In genomic region chr4:128809477-128810330, GRCh38 we compare ENCODE assay signal across 8 cellular contexts. TPM values are rescaled to one million over a fixed set of nuclear protein-coding genes. Genes with fewer than 3 reads are reported as not detected.
DNase-seq lines count a peak whose midpoint lies in the region; ATAC-seq lines count a peak whose summit lies in the region.

TSS of gene JADE1 (plus strand) at chr4:128809700. CDS start at chr4:128831759, 22,059 bp downstream.

- H3K4me1 Mint-ChIP-seq in activated T-helper 1 cell treated with anti-CD3 and anti-CD28 coated beads, Interleukin-12 subunit alpha, Interleukin-12 subunit beta, Interleukin-2, Interleukin-4 antibody, amounts not matched to agents 30 ng/mL and 10 ng/mL and 1 ng/mL, durations not matched to agents 14 hours and 24 hours and 36 hours (ENCODE audit: low read depth), result peaks cover 17% of the 10 kb centered on the region
- H3K4me1 Mint-ChIP-seq in naive thymus-derived CD4-positive, alpha-beta T cell, result peaks cover 12 to 28% (median 17%) of the 10 kb centered on the region in 7 donors
- H3K4me1 Mint-ChIP-seq in stimulated activated naive B cell treated with anti-CD40 and anti-IgM and Interleukin-4, amounts not matched to agents 10 μg/mL and 1 μg/mL and 100 μg/mL, for 72 hours, result peaks cover 4 to 13% of the 10 kb centered on the region in 2 donors

- no peaks in the 10 kb centered on the region for H3K27me3 Mint-ChIP-seq in activated T-helper 1 cell treated with anti-CD3 and anti-CD28 coated beads, Interleukin-12 subunit alpha, Interleukin-12 subunit beta, Interleukin-2, Interleukin-4 antibody, amounts not matched to agents 30 ng/mL and 10 ng/mL and 1 ng/mL, durations not matched to agents 14 hours and 24 hours and 36 hours (ENCODE audit: insufficient read depth)
- H3K27me3 Mint-ChIP-seq in naive thymus-derived CD4-positive, alpha-beta T cell, result no peaks in the 10 kb centered on the region
- H3K27me3 Mint-ChIP-seq in stimulated activated naive B cell treated with anti-CD40 and anti-IgM and Interleukin-4, amounts not matched to agents 10 μg/mL and 1 μg/mL and 100 μg/mL, for 72 hours, result no peaks in the 10 kb centered on the region

- H4K20me1 ChIP-seq in GM23248 (ENCODE audit: insufficient read depth), result no peaks in the 10 kb centered on the region

- H3K36me3 Mint-ChIP-seq in activated T-helper 1 cell treated with anti-CD3 and anti-CD28 coated beads, Interleukin-12 subunit alpha, Interleukin-12 subunit beta, Interleukin-2, Interleukin-4 antibody, amounts not matched to agents 30 ng/mL and 10 ng/mL and 1 ng/mL, durations not matched to agents 14 hours and 24 hours and 36 hours (ENCODE audit: low read depth), result peaks cover 2% of the 10 kb centered on the region
- H3K36me3 Mint-ChIP-seq in naive thymus-derived CD4-positive, alpha-beta T cell, result no peaks in the 10 kb centered on the region
- H3K36me3 Mint-ChIP-seq in stimulated activated naive B cell treated with anti-CD40 and anti-IgM and Interleukin-4, amounts not matched to agents 10 μg/mL and 1 μg/mL and 100 μg/mL, for 72 hours, result no peaks in the 10 kb centered on the region

- peak within 1 kb of the TSS; percentile 92 for H3K4me2 ChIP-seq in GM23248 (ENCODE audit: unreplicated experiment)

- peaks cover 7% of the 10 kb centered on the region; the same call in 1 of the 2 replicates for H3K4me1 ChIP-seq in GM23248 (ENCODE audit: insufficient read depth)
- peaks cover 5 to 17% of the 10 kb centered on the region in 2 donors for H3K4me1 ChIP-seq in naive thymus-derived CD4-positive, alpha-beta T cell (ENCODE audit: control insufficient read depth in 2 of 2, insufficient read depth in 2 of 2, low read length in 2 of 2)

- no peaks in the 10 kb centered on the region for H3K9me3 ChIP-seq in GM23248 (ENCODE audit: low read depth)
- H3K9me3 ChIP-seq in naive thymus-derived CD4-positive, alpha-beta T cell (ENCODE audit: control insufficient read depth in 2 of 3, low read length in 3 of 3), result no peaks in the 10 kb centered on the region

- peak within 1 kb of the TSS; percentile 90 for H3K9ac ChIP-seq in GM23248

- in situ Hi-C loops in GM23248 (cut with MboI), result loop anchor here (10.0 kb wide), 1 partner anchor 355 kb away; no protein-coding TSS in a partner anchor

- POLR2A ChIA-PET in naive thymus-derived CD4-positive, alpha-beta T cell (lab: Charles Lee), result interaction anchor here (0.5 to 1.5 kb wide), 6 partner anchors 22 to 523 kb away, joined by 3 to 8 read pairs (median 4); partner anchors contain the start of gene PGRMC2

- intact Hi-C loops in activated T-helper 1 cell treated with anti-CD3 and anti-CD28 coated beads, Interleukin-12 subunit alpha, Interleukin-12 subunit beta, Interleukin-2, Interleukin-4 antibody, amounts not matched to agents 30 ng/mL and 10 ng/mL and 1 ng/mL, durations not matched to agents 14 hours and 24 hours and 36 hours (cut with micrococcal nuclease), result loop anchor here (1.0 to 5.0 kb wide), 9 partner anchors 27 to 1027 kb away; partner anchors contain the start of genes HSPA4L, PLK4 and SCLT1
- intact Hi-C loops in naive thymus-derived CD4-positive, alpha-beta T cell (cut with micrococcal nuclease), result loop anchor here (1.0 to 5.0 kb wide), 14 partner anchors 27 to 1027 kb away; partner anchors contain the start of genes PLK4 (in 2 of the 2), ABHD18 (in 1 of the 2), HSPA4L (in 1 of the 2) and LARP1B (in 1 of the 2)

- no peaks in the 10 kb centered on the region for H3K9me2 ChIP-seq in GM23248 (ENCODE audit: insufficient read depth)

- peak within 1 kb of the TSS; percentile 100 for H3K27ac Mint-ChIP-seq in activated T-helper 1 cell treated with anti-CD3 and anti-CD28 coated beads, Interleukin-12 subunit alpha, Interleukin-12 subunit beta, Interleukin-2, Interleukin-4 antibody, amounts not matched to agents 30 ng/mL and 10 ng/mL and 1 ng/mL, durations not matched to agents 14 hours and 24 hours and 36 hours
- H3K27ac Mint-ChIP-seq in naive thymus-derived CD4-positive, alpha-beta T cell, result peak within 1 kb of the TSS; percentile 93 to 100 (median 96)
- H3K27ac Mint-ChIP-seq in stimulated activated naive B cell treated with anti-CD40 and anti-IgM and Interleukin-4, amounts not matched to agents 10 μg/mL and 1 μg/mL and 100 μg/mL, for 72 hours, result peak within 1 kb of the TSS; percentile 99

- no peaks in the 10 kb centered on the region for H3K27me3 ChIP-seq in GM23248 (replicated peaks; ENCODE audit: insufficient read depth)
- no peaks in the 10 kb centered on the region for H3K27me3 ChIP-seq in naive thymus-derived CD4-positive, alpha-beta T cell (ENCODE audit: control insufficient read depth in 2 of 2, insufficient read depth in 2 of 2, low read length in 2 of 2)

- H3K4me3 ChIP-seq in GM23248, result peak within 1 kb of the TSS; percentile 84
- peak within 1 kb of the TSS; percentile 99 for H3K4me3 ChIP-seq in naive thymus-derived CD4-positive, alpha-beta T cell (ENCODE audit: low read length)

- peak within 1 kb of the TSS; percentile 89 for H2AFZ ChIP-seq in GM23248

- 1% methylated on average over 48 to 54 of the region's 91 CpGs for WGBS in GM23248 (ENCODE audit: low coverage in 1 of 2, low lambda C conversion rate in 2 of 2, missing lambda C conversion rate in 2 of 2), 2 experiments

- CTCF ChIA-PET in naive thymus-derived CD4-positive, alpha-beta T cell (lab: Charles Lee), result no interaction called here

- H3K4me3 Mint-ChIP-seq in activated T-helper 1 cell treated with anti-CD3 and anti-CD28 coated beads, Interleukin-12 subunit alpha, Interleukin-12 subunit beta, Interleukin-2, Interleukin-4 antibody, amounts not matched to agents 30 ng/mL and 10 ng/mL and 1 ng/mL, durations not matched to agents 14 hours and 24 hours and 36 hours, result peak within 1 kb of the TSS; percentile 99
- H3K4me3 Mint-ChIP-seq in naive thymus-derived CD4-positive, alpha-beta T cell, result peak within 1 kb of the TSS; percentile 93 to 100 (median 97)
- peak within 1 kb of the TSS; percentile 93 to 96 for H3K4me3 Mint-ChIP-seq in stimulated activated naive B cell treated with anti-CD40 and anti-IgM and Interleukin-4, amounts not matched to agents 10 μg/mL and 1 μg/mL and 100 μg/mL, for 72 hours

- H3K79me2 ChIP-seq in GM23248 (ENCODE audit: insufficient read depth), result peaks cover 29% of the 10 kb centered on the region

- peak within 1 kb of the TSS; percentile 89 for H3K27ac ChIP-seq in GM23248
- peak within 1 kb of the TSS; percentile 93 for H3K27ac ChIP-seq in naive thymus-derived CD4-positive, alpha-beta T cell (ENCODE audit: low read depth, low read length)

- DNase-seq in EH (ENCODE audit: low read depth) (peak; percentile 95), GM23248 (peak; percentile 97), Kasumi-1 (lab: John Stamatoyannopoulos, UW) (peak; percentile 92 to 94), RKO (ENCODE audit: low spot score) (peak; percentile 93), fibroblast of gingiva (ENCODE audit: low read depth) (peak; percentile 95)
- DNase-seq in activated T-helper 1 cell treated with anti-CD3 and anti-CD28 coated beads, Interleukin-12 subunit alpha, Interleukin-12 subunit beta, Interleukin-2, Interleukin-4 antibody, amounts not matched to agents 30 ng/mL and 10 ng/mL and 1 ng/mL, durations not matched to agents 14 hours and 24 hours and 36 hours (ENCODE audit: low spot score), result peak; percentile 83
- DNase-seq in naive thymus-derived CD4-positive, alpha-beta T cell, result peak; percentile 79 to 91 (median 89)
- peak; percentile 89 for DNase-seq in stimulated activated naive B cell treated with anti-CD40 and anti-IgM and Interleukin-4, amounts not matched to agents 10 μg/mL and 1 μg/mL and 100 μg/mL, for 72 hours

- no peaks in the 10 kb centered on the region for H3K9me3 Mint-ChIP-seq in activated T-helper 1 cell treated with anti-CD3 and anti-CD28 coated beads, Interleukin-12 subunit alpha, Interleukin-12 subunit beta, Interleukin-2, Interleukin-4 antibody, amounts not matched to agents 30 ng/mL and 10 ng/mL and 1 ng/mL, durations not matched to agents 14 hours and 24 hours and 36 hours
- H3K9me3 Mint-ChIP-seq in naive thymus-derived CD4-positive, alpha-beta T cell, result peaks cover 0 to 2% (median 0%) of the 10 kb centered on the region in 11 donors
- no peaks in the 10 kb centered on the region for H3K9me3 Mint-ChIP-seq in stimulated activated naive B cell treated with anti-CD40 and anti-IgM and Interleukin-4, amounts not matched to agents 10 μg/mL and 1 μg/mL and 100 μg/mL, for 72 hours

- ATAC-seq in naive thymus-derived CD4-positive, alpha-beta T cell, result peak; percentile 82
- ATAC-seq in stimulated activated naive B cell treated with anti-CD40 and anti-IgM and Interleukin-4, amounts not matched to agents 10 μg/mL and 1 μg/mL and 100 μg/mL, for 72 hours (replicated peaks), result peak; percentile 77 to 79

- peaks cover 11% of the 10 kb centered on the region for H3F3A ChIP-seq in GM23248 (ENCODE audit: insufficient read depth)

- no peaks in the 10 kb centered on the region for H3K36me3 ChIP-seq in GM23248 (ENCODE audit: low read depth)
- H3K36me3 ChIP-seq in naive thymus-derived CD4-positive, alpha-beta T cell (ENCODE audit: control insufficient read depth in 2 of 3, insufficient read depth in 3 of 3, low read length in 3 of 3), result peaks cover 0 to 10% (median 0%) of the 10 kb centered on the region in 3 experiments

RNA-seq across cellular contexts. Expression of gene JADE1, which starts in this region (rescaled TPM):
- 35.9 and 37.6 TPM in 2 replicates for total RNA-seq in GM23248 (2014; rRNA removed; shearing (Covaris generic))
- 32.1 and 32.8 TPM in 2 replicates for polyA plus RNA-seq in GM23248 (2016; fragmentation: Nextera tagmentation; extraction: Ambion mirVana)
- total RNA-seq in activated T-helper 1 cell treated with anti-CD3 and anti-CD28 coated beads, Interleukin-12 subunit alpha, Interleukin-12 subunit beta, Interleukin-2, Interleukin-4 antibody, amounts not matched to agents 30 ng/mL and 10 ng/mL and 1 ng/mL, durations not matched to agents 14 hours and 24 hours and 36 hours, result 38.7 and 42.4 TPM in 2 replicates
- total RNA-seq in naive thymus-derived CD4-positive, alpha-beta T cell, result 10 to 100 TPM; 35.4 to 79.5 (median 62.2) TPM
- polyA plus RNA-seq in naive thymus-derived CD4-positive, alpha-beta T cell, result 10 to 100 TPM; 34.5 to 55.8 TPM

Comparison
In these comparisons a context has a peak if more than half of its experiments do, and no peak if none do; other contexts are left out.
1. Peak in every context shown above with its lines: DNase-seq, ATAC-seq, H3K4me3 ChIP-seq and H3K27ac ChIP-seq.